ENCODE assay signal across 21 cellular contexts in the genomic region with DNA sequence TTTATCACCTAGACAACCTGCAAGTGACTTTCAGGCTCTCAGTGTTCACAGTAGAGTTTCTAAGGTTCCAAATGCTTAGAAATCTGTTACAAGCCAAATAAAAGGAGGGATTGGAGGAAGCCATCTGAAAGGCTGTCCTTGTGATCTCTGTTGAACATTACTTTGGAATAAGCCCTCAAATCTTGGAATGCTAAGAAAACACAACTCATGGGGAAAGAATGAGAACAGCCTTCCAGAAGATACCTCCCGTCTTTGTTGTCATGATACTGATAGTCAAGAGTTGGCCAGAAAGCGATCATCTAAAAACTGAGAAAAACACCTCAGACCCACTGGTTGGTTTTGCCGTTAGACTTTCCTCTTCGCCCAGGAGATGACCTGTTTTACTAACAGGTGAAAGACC. TPM values are rescaled to one million over a fixed set of nuclear protein-coding genes. Genes with fewer than 3 reads are reported as not detected.
"Had no signal": no experiment of that assay in that cellular context is flagged by ENCODE, and none has a peak within 500 bp of the region (broad histone marks: within the 10 kb centered on the region; RNA-seq: fewer than 3 reads in every experiment).

No MANE protein-coding gene starts in this region.

- H3K4me3 Mint-ChIP-seq: activated CD4-positive, alpha-beta memory T cell treated with anti-CD3 and anti-CD28 coated beads, Interleukin-2, amount 10 ng/mL, durations not matched to agents 7 days and 5 days; activated naive CD4-positive, alpha-beta T cell treated with anti-CD3 and anti-CD28 coated beads for 36 hours; activated naive CD8-positive, alpha-beta T cell treated with anti-CD3 and anti-CD28 coated beads, Interleukin-2, amount 50 U/mL, for 24 hours; natural killer cell had no signal

- DNase-seq: activated CD4-positive, alpha-beta memory T cell treated with anti-CD3 and anti-CD28 coated beads, Interleukin-2, amount 10 ng/mL, durations not matched to agents 7 days and 5 days; activated CD4-positive, alpha-beta T cell treated with anti-CD3 and anti-CD28 coated beads for 4 hours; activated CD8-positive, alpha-beta memory T cell treated with anti-CD3 and anti-CD28 coated beads, Interleukin-2, amount 50 U/mL, for 48 hours; activated naive CD4-positive, alpha-beta T cell treated with anti-CD3 and anti-CD28 coated beads for 36 hours; activated naive CD8-positive, alpha-beta T cell treated with anti-CD3 and anti-CD28 coated beads, Interleukin-2, amount 50 U/mL, for 24 hours; erythroblast; foreskin keratinocyte; glutamatergic neuron; mesendoderm; natural killer cell; small intestine; stimulated activated CD4-positive, alpha-beta T cell treated with anti-CD3 and anti-CD28 coated beads, Interleukin-4, amount 100 ng/mL, for 24 hours; stimulated activated naive CD4-positive, alpha-beta T cell treated with Interleukin-2 at 50 U/mL for 16 hours; substantia nigra; T-helper 1 cell; trophoblast cell had no signal

- H3K9me3 Mint-ChIP-seq: activated naive CD4-positive, alpha-beta T cell treated with anti-CD3 and anti-CD28 coated beads for 36 hours; activated naive CD8-positive, alpha-beta T cell treated with anti-CD3 and anti-CD28 coated beads, Interleukin-2, amount 50 U/mL, for 24 hours; natural killer cell had no signal

- H3K9me3 ChIP-seq: ascending aorta, right atrium auricular region had no signal

- H3K27ac Mint-ChIP-seq: activated CD4-positive, alpha-beta memory T cell treated with anti-CD3 and anti-CD28 coated beads, Interleukin-2, amount 10 ng/mL, durations not matched to agents 7 days and 5 days; activated naive CD4-positive, alpha-beta T cell treated with anti-CD3 and anti-CD28 coated beads for 36 hours; activated naive CD8-positive, alpha-beta T cell treated with anti-CD3 and anti-CD28 coated beads, Interleukin-2, amount 50 U/mL, for 24 hours; natural killer cell had no signal

- H3K4me1 ChIP-seq: ascending aorta, foreskin keratinocyte, right atrium auricular region had no signal

- H3K27ac ChIP-seq: ascending aorta, cardiac muscle cell, foreskin keratinocyte, right atrium auricular region had no signal

- H3K27me3 Mint-ChIP-seq: activated CD4-positive, alpha-beta memory T cell treated with anti-CD3 and anti-CD28 coated beads, Interleukin-2, amount 10 ng/mL, durations not matched to agents 7 days and 5 days; activated naive CD8-positive, alpha-beta T cell treated with anti-CD3 and anti-CD28 coated beads, Interleukin-2, amount 50 U/mL, for 24 hours had no signal

- H3K27me3 ChIP-seq: ascending aorta, cardiac muscle cell, foreskin keratinocyte, right atrium auricular region had no signal

- ATAC-seq: activated naive CD8-positive, alpha-beta T cell treated with anti-CD3 and anti-CD28 coated beads, Interleukin-2, amount 50 U/mL, for 24 hours; natural killer cell; SK-N-SH treated with all-trans-retinoic acid at 6 μM for 48 hours had no signal

- H3K4me3 ChIP-seq: ascending aorta, cardiac muscle cell, right atrium auricular region had no signal

RNA-seq across cellular contexts. Expression of gene KCNK13, which starts 44.4 kb away (rescaled TPM):
- total RNA-seq: activated naive CD4-positive, alpha-beta T cell treated with anti-CD3 and anti-CD28 coated beads for 36 hours; ascending aorta; dermis microvascular lymphatic vessel endothelial cell; foreskin keratinocyte; natural killer cell had no signal
